31 cellular contexts compared by ENCODE assay signal in the genomic region with DNA sequence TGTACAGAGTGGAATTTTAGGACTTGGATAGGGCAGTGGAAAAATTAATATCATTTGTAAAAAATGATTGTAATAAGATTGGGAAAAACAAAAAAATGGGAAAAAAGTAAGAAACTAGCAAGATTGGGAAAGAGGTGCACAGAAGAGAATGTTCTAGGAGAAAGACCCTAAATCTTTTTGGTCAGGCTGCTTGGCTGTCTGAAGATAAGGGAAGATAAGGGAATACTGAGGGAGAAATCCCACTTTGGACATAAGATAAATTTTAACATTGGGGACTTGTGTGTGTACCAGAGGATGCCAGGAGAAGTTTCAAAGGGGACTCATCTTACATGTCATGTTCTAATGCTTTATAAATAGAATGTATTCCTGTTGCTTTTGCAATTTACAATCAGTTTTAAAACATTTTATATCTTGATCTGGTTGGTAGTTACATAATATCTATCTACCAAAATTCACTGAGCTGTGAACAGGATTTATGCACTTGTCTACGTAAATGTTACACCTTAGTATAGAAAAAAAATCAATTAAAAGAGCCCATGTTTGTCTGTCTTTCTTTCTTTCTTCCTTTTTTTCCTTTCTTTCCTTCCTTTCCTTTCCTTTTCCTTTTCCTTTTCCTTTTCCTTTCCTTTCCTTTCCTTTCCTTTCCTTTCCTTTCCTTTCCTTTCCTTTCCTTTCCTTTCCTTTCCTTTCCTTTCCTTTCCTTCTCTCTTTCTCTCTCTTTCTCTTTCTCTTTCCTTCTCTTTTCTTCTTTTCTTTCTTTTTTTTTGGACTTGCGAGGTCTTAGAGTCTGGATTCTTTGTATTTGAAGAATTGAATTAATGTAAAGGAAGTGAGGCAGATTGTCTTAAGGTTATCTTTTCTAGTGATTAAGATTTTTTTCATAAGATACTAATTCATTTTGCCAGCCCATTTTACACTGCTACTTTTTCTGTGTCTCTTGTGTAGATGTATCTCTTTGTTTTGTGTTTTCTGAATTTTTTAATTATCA.
DNase-seq lines count a peak whose midpoint lies in the region; ATAC-seq and TF ChIP-seq lines count a peak whose summit lies in the region.
"Had no signal": no experiment of that assay in that cellular context is flagged by ENCODE, and none has a peak within 500 bp of the region (broad histone marks: within the 10 kb centered on the region; RNA-seq: fewer than 3 reads in every experiment).

No MANE protein-coding gene starts in this region.

- peaks cover 5% of the 10 kb centered on the region for H3K4me1 Mint-ChIP-seq in CD4-positive, alpha-beta T cell (ENCODE audit: low read depth)
- H3K4me1 Mint-ChIP-seq in chondrocyte (ENCODE audit: low read depth) (no peaks in the 10 kb centered on the region), progenitor cell of endocrine pancreas (ENCODE audit: low read depth) (peaks cover 9% of the 10 kb centered on the region)
- H3K4me1 Mint-ChIP-seq in activated CD8-positive, alpha-beta memory T cell treated with anti-CD3 and anti-CD28 coated beads, Interleukin-2, amount 10 ng/mL, durations not matched to agents 7 days and 5 days = peaks cover 8% of the 10 kb centered on the region
- H3K4me1 Mint-ChIP-seq: B cell had no signal

- peak overlapping the region; percentile 60 for H3K27ac Mint-ChIP-seq in CD4-positive, alpha-beta T cell
- H3K27ac Mint-ChIP-seq in chondrocyte (ENCODE audit: unreplicated experiment) = peak overlapping the region; percentile 4
- H3K27ac Mint-ChIP-seq in progenitor cell of endocrine pancreas = peak overlapping the region; percentile 29
- H3K27ac Mint-ChIP-seq in activated CD8-positive, alpha-beta memory T cell treated with anti-CD3 and anti-CD28 coated beads, Interleukin-2, amount 10 ng/mL, durations not matched to agents 7 days and 5 days = no peak overlapping the region
- H3K27ac Mint-ChIP-seq: activated T-helper 2 cell treated with anti-CD3 and anti-CD28 coated beads, Interferon-gamma antibody, Interleukin-2, Interleukin-4, amounts not matched to agents 10 μg/mL and 5 μg/mL and 100 μg/mL, durations not matched to agents 14 hours and 24 hours and 36 hours; type B pancreatic cell; WTC11 had no signal

- H3K36me3 ChIP-seq in HEK293 (ENCODE audit: control insufficient read depth in 2 of 2, insufficient read depth in 1 of 2, low read length in 2 of 2) (peaks cover 48 to 58% of the 10 kb centered on the region in 2 experiments), hepatocyte (replicated peaks; ENCODE audit: insufficient read depth, low read depth) (no peaks in the 10 kb centered on the region)
- H3K36me3 ChIP-seq: colonic mucosa had no signal

- H2AFZ ChIP-seq in hepatocyte = no peak overlapping the region

- H3K4me3 Mint-ChIP-seq in CD4-positive, alpha-beta T cell = no peak overlapping the region
- H3K4me3 Mint-ChIP-seq in chondrocyte (ENCODE audit: unreplicated experiment) = no peak overlapping the region
- no peak overlapping the region for H3K4me3 Mint-ChIP-seq in progenitor cell of endocrine pancreas (ENCODE audit: low read depth)
- no peak overlapping the region for H3K4me3 Mint-ChIP-seq in activated CD8-positive, alpha-beta memory T cell treated with anti-CD3 and anti-CD28 coated beads, Interleukin-2, amount 10 ng/mL, durations not matched to agents 7 days and 5 days
- H3K4me3 Mint-ChIP-seq: B cell, T-cell, type B pancreatic cell, WTC11 had no signal

- no peak for DNase-seq in CD4-positive, alpha-beta T cell
- no peak for DNase-seq in chondrocyte (ENCODE audit: low spot score)
- no peak for DNase-seq in progenitor cell of endocrine pancreas (ENCODE audit: low spot score, unreplicated experiment)
- no peak for DNase-seq in activated CD8-positive, alpha-beta memory T cell treated with anti-CD3 and anti-CD28 coated beads, Interleukin-2, amount 10 ng/mL, durations not matched to agents 7 days and 5 days
- no peak for DNase-seq in hepatocyte (ENCODE audit: low spot score)
- DNase-seq in stimulated activated CD8-positive, alpha-beta memory T cell treated with anti-CD3 and anti-CD28 coated beads, Interleukin-4, amount 100 ng/mL, for 48 hours = no peak
- DNase-seq: ACHN; activated CD4-positive, alpha-beta T cell treated with anti-CD3 and anti-CD28 coated beads, Interleukin-2, amount 50 U/mL, for 1 hour; activated naive CD4-positive, alpha-beta T cell treated with anti-CD3 and anti-CD28 coated beads, Interleukin-2, amount 50 U/mL, for 16 hours; colonic mucosa; COR-L47; effector CD4-positive, alpha-beta T cell; H7; NCI-H1436; NCI-H446 treated with DMSO at 0.1 percent for 48 hours; NCI-H774; SJCRH30; stimulated activated CD4-positive, alpha-beta T cell treated with anti-CD3 and anti-CD28 coated beads, Interleukin-4, amount 100 ng/mL, for 24 hours; substantia nigra; T-cell had no signal

- H3K79me2 ChIP-seq in hepatocyte = no peaks in the 10 kb centered on the region

- no peaks in the 10 kb centered on the region for H3K27me3 Mint-ChIP-seq in CD4-positive, alpha-beta T cell
- H3K27me3 Mint-ChIP-seq in chondrocyte (ENCODE audit: low read depth) (no peaks in the 10 kb centered on the region), progenitor cell of endocrine pancreas (no peaks in the 10 kb centered on the region)
- no peaks in the 10 kb centered on the region for H3K27me3 Mint-ChIP-seq in activated CD8-positive, alpha-beta memory T cell treated with anti-CD3 and anti-CD28 coated beads, Interleukin-2, amount 10 ng/mL, durations not matched to agents 7 days and 5 days
- H3K27me3 Mint-ChIP-seq: B cell, T-cell, type B pancreatic cell had no signal

- intact Hi-C loops in CD4-positive, alpha-beta T cell (cut with DNase I, micrococcal nuclease) = no loop called here

- ATAC-seq in CD4-positive, alpha-beta T cell (ENCODE audit: poor library complexity) = no peak
- no peak for ATAC-seq in activated CD8-positive, alpha-beta memory T cell treated with anti-CD3 and anti-CD28 coated beads, Interleukin-2, amount 10 ng/mL, durations not matched to agents 7 days and 5 days
- ATAC-seq in HG03354 (IDR thresholded peaks at IDR 0.05; ENCODE audit: poor library complexity, severe bottlenecking, unreplicated experiment) = no peak
- ATAC-seq: GM12878, left lobe of liver, sciatic nerve, T-cell, WTC11 had no signal

- H3K4me1 ChIP-seq in HEK293 (ENCODE audit: control insufficient read depth, insufficient read depth, low read length) (no peaks in the 10 kb centered on the region), hepatocyte (ENCODE audit: insufficient read depth) (peaks cover 5% of the 10 kb centered on the region)
- H3K4me1 ChIP-seq: ascending aorta, colonic mucosa, SJCRH30 had no signal

- no peak overlapping the region for H3K27ac ChIP-seq in CD4-positive, alpha-beta T cell (ENCODE audit: low read depth, low read length)
- H3K27ac ChIP-seq in HEK293 (ENCODE audit: extremely low read depth, low read depth, low read length) (no peak overlapping the region), hepatocyte (no peak overlapping the region)
- H3K27ac ChIP-seq: ascending aorta, colonic mucosa, epithelial cell of prostate, SJCRH30 had no signal

- no peak overlapping the region for H3K4me2 ChIP-seq in hepatocyte

- H3K27me3 ChIP-seq in CD4-positive, alpha-beta T cell (ENCODE audit: control insufficient read depth, insufficient read depth, low read length) = no peaks in the 10 kb centered on the region
- no peaks in the 10 kb centered on the region for H3K27me3 ChIP-seq in hepatocyte
- H3K27me3 ChIP-seq: ascending aorta, colonic mucosa, SJCRH30 had no signal

- CTCF ChIA-PET in CD4-positive, alpha-beta T cell (lab: Charles Lee) = no interaction called here
- CTCF ChIA-PET in HEK293 (lab: Yijun Ruan, JAX) = no interaction called here
- CTCF ChIA-PET in activated CD8-positive, alpha-beta memory T cell treated with anti-CD3 and anti-CD28 coated beads, Interleukin-2, amount 10 ng/mL, durations not matched to agents 7 days and 5 days (lab: Charles Lee) = no interaction called here

- POLR2A ChIA-PET in CD4-positive, alpha-beta T cell (lab: Charles Lee) = no interaction called here
- POLR2A ChIA-PET in HEK293 (lab: Yijun Ruan, JAX) = no interaction called here

- peaks cover 82% of the 10 kb centered on the region for H3K36me3 Mint-ChIP-seq in CD4-positive, alpha-beta T cell (ENCODE audit: low read depth)
- H3K36me3 Mint-ChIP-seq in chondrocyte (ENCODE audit: low read depth) (peaks cover 32% of the 10 kb centered on the region), progenitor cell of endocrine pancreas (ENCODE audit: insufficient read depth) (peaks cover 35% of the 10 kb centered on the region)
- H3K36me3 Mint-ChIP-seq in activated CD8-positive, alpha-beta memory T cell treated with anti-CD3 and anti-CD28 coated beads, Interleukin-2, amount 10 ng/mL, durations not matched to agents 7 days and 5 days = peaks cover 43% of the 10 kb centered on the region

- WGBS in hepatocyte (ENCODE audit: low lambda C conversion rate, missing lambda C conversion rate) = 96% methylated on average over 2 of the region's 2 CpGs

- no peak for TF ChIP-seq CTCF in CD4-positive, alpha-beta T cell (IDR thresholded peaks at IDR 0.05)
- TF ChIP-seq CTCF in HEK293 (tag by site-specific recombination; IDR thresholded peaks at IDR 0.05) (no peak), chondrocyte (IDR thresholded peaks at IDR 0.05) (no peak), progenitor cell of endocrine pancreas (IDR thresholded peaks at IDR 0.05; ENCODE audit: unreplicated experiment) (no peak), hepatocyte (IDR thresholded peaks at IDR 0.05; ENCODE audit: poor library complexity) (no peak)

- H3K9me2 ChIP-seq in hepatocyte (replicated peaks; ENCODE audit: insufficient read depth) = no peaks in the 10 kb centered on the region

- no peaks in the 10 kb centered on the region for H3K9me3 ChIP-seq in CD4-positive, alpha-beta T cell (ENCODE audit: control insufficient read depth, low read length)
- no peaks in the 10 kb centered on the region for H3K9me3 ChIP-seq in HEK293 (ENCODE audit: control insufficient read depth, insufficient read depth, low read depth, low read length)
- no peaks in the 10 kb centered on the region for H3K9me3 ChIP-seq in hepatocyte (ENCODE audit: low read depth)
- H3K9me3 ChIP-seq: ascending aorta, colonic mucosa, SJCRH30 had no signal

- H4K20me1 ChIP-seq in hepatocyte (ENCODE audit: insufficient read depth, poor library complexity, severe bottlenecking) = no peaks in the 10 kb centered on the region

- H3K9me3 Mint-ChIP-seq in CD4-positive, alpha-beta T cell = no peaks in the 10 kb centered on the region
- H3K9me3 Mint-ChIP-seq in chondrocyte (ENCODE audit: low read depth) (no peaks in the 10 kb centered on the region), progenitor cell of endocrine pancreas (ENCODE audit: low read depth) (no peaks in the 10 kb centered on the region)
- no peaks in the 10 kb centered on the region for H3K9me3 Mint-ChIP-seq in activated CD8-positive, alpha-beta memory T cell treated with anti-CD3 and anti-CD28 coated beads, Interleukin-2, amount 10 ng/mL, durations not matched to agents 7 days and 5 days (ENCODE audit: low read depth)
- H3K9me3 Mint-ChIP-seq: activated T-helper 2 cell treated with anti-CD3 and anti-CD28 coated beads, Interferon-gamma antibody, Interleukin-2, Interleukin-4, amounts not matched to agents 10 μg/mL and 5 μg/mL and 100 μg/mL, durations not matched to agents 14 hours and 24 hours and 36 hours; T-cell; type B pancreatic cell; WTC11 had no signal

- no peak overlapping the region for H3K4me3 ChIP-seq in HEK293 (ENCODE audit: low read depth, low read length)
- no peak overlapping the region for H3K4me3 ChIP-seq in hepatocyte
- H3K4me3 ChIP-seq: ascending aorta, colonic mucosa, GM12878, SJCRH30 had no signal

TF ChIP-seq in HEK293, 187 proteins besides CTCF, POLR2A, EP300 and RAD21 (continues in another document):
- TF ChIP-seq PRDM1 (tag by site-specific recombination; IDR thresholded peaks at IDR 0.05) = peak; percentile 99
